ENCODE assay signal across 1 cellular context in the genomic region with DNA sequence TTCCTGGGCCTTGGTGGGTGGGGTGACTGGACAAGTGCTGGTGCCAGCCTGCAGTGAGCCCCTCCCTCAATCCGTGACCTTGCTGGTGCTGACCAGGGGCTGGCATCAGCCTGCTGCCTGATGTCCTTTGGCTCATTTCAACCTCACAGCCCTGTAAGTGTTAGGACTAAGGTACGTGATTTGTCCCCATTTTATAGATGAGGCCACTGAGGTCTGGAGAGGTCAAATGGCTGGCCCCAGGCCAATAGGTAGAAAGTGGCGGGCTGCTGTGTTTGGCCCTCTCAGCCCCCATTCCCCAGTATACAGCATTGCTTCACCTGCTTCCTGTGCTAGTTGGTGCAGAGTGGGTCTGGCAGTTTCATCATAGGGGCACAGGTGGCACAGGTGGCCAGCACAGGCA.
A peak's percentile ranks its signal among the peaks of the same experiment; 100 is the strongest.
TF ChIP-seq lines count a peak whose summit lies in the region.

No MANE protein-coding gene starts in this region.

TF ChIP-seq in K562, 482 proteins besides CTCF, POLR2A, EP300 and RAD21 (continued from another document):
- TF ChIP-seq, protein P1, sequence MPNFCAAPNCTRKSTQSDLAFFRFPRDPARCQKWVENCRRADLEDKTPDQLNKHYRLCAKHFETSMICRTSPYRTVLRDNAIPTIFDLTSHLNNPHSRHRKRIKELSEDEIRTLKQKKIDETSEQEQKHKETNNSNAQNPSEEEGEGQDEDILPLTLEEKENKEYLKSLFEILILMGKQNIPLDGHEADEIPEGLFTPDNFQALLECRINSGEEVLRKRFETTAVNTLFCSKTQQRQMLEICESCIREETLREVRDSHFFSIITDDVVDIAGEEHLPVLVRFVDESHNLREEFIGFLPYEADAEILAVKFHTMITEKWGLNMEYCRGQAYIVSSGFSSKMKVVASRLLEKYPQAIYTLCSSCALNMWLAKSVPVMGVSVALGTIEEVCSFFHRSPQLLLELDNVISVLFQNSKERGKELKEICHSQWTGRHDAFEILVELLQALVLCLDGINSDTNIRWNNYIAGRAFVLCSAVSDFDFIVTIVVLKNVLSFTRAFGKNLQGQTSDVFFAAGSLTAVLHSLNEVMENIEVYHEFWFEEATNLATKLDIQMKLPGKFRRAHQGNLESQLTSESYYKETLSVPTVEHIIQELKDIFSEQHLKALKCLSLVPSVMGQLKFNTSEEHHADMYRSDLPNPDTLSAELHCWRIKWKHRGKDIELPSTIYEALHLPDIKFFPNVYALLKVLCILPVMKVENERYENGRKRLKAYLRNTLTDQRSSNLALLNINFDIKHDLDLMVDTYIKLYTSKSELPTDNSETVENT (CRISPR knock-in tag; IDR thresholded peaks at IDR 0.05): no peak
- TF ChIP-seq PTBP1 (IDR thresholded peaks at IDR 0.05; ENCODE audit: low read depth, low read length) (no peak), KDM1A (IDR thresholded peaks at IDR 0.05) (peak; percentile 13 to 24; a peak in 1 of 4 replicates)
